16 cellular contexts compared by ENCODE assay signal in genomic region chr13:45479661-45480060, GRCh38.
"Had no signal": no experiment of that assay in that cellular context is flagged by ENCODE, and none has a peak within 500 bp of the region (broad histone marks: within the 10 kb centered on the region; RNA-seq: fewer than 3 reads in every experiment).

No MANE protein-coding gene starts in this region.

- H3K9me3 Mint-ChIP-seq: central memory CD8-positive, alpha-beta T cell had no signal

- H3K27ac ChIP-seq: coronary artery, right atrium auricular region, transverse colon, vagina had no signal

- H3K4me3 ChIP-seq: coronary artery, right atrium auricular region, transverse colon, vagina had no signal

- H3K27ac Mint-ChIP-seq: nephron had no signal

- H3K27me3 ChIP-seq: right atrium auricular region, transverse colon, vagina had no signal

- H3K4me3 Mint-ChIP-seq: central memory CD8-positive, alpha-beta T cell; nephron had no signal

- H3K27me3 Mint-ChIP-seq: central memory CD8-positive, alpha-beta T cell had no signal

- DNase-seq: activated CD4-positive, alpha-beta T cell treated with anti-CD3 and anti-CD28 coated beads for 1 hour; activated CD4-positive, alpha-beta T cell treated with anti-CD3 and anti-CD28 coated beads, Interleukin-2, amount 50 U/mL, for 4 hours; activated naive CD4-positive, alpha-beta T cell treated with anti-CD3 and anti-CD28 coated beads, Interleukin-2, amount 50 U/mL, for 16 hours; activated T-cell treated with anti-CD3 and anti-CD28 coated beads for 4 hours; amniotic stem cell; foreskin fibroblast; occipital lobe; stimulated activated CD4-positive, alpha-beta T cell treated with anti-CD3 and anti-CD28 coated beads, Interleukin-15, amount 100 ng/mL, for 24 hours; stimulated activated CD4-positive, alpha-beta T cell treated with anti-CD3 and anti-CD28 coated beads, Interleukin-4, amount 100 ng/mL, for 1 hour; stimulated activated naive CD4-positive, alpha-beta T cell treated with Interleukin-2 at 50 U/mL for 16 hours; transverse colon had no signal

- H3K9me3 ChIP-seq: right atrium auricular region, transverse colon, vagina had no signal
